Comparison of ENCODE assay signal across 15 cellular contexts in the genomic region with DNA sequence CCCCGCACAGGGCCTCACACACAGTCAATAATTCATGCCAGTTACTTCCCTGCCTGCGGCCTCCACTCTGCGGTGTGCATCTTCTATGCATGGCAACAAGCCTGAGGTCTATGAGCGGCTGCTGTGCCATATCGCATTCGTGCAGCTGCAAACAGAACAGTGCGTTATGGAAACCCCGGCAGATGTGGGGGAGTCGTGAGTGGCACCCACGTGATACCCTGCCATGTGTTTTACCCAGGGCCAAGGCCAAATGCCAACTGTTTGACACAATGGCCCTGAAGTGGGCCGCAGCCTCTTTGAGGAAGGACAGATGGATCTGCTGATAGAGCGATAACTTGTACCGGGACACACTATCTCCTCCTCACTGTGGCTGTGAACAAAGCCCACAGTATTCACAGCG. TPM values are rescaled to one million over a fixed set of nuclear protein-coding genes. Genes with fewer than 3 reads are reported as not detected.
DNase-seq lines count a peak whose midpoint lies in the region; ATAC-seq, FAIRE-seq and TF ChIP-seq lines count a peak whose summit lies in the region.
"Had no signal": no experiment of that assay in that cellular context is flagged by ENCODE, and none has a peak within 500 bp of the region (broad histone marks: within the 10 kb centered on the region; RNA-seq: fewer than 3 reads in every experiment).

No MANE protein-coding gene starts in this region.

- peak overlapping the region; percentile 52; the same call in 1 of the 2 replicates for H3K4me2 ChIP-seq in OCI-LY7 (ENCODE audit: low read length)
- no peak overlapping the region for H3K4me2 ChIP-seq in mammary epithelial cell (ENCODE audit: insufficient read depth, low read depth, low read length)

- H3K9me2 ChIP-seq in OCI-LY7 (ENCODE audit: insufficient read depth, low read length), result no peaks in the 10 kb centered on the region

- H3K9me3 ChIP-seq in OCI-LY7 (ENCODE audit: low read length) (no peaks in the 10 kb centered on the region), pancreas (no peaks in the 10 kb centered on the region), mammary epithelial cell (replicated peaks; ENCODE audit: insufficient read depth, low read length) (no peaks in the 10 kb centered on the region)
- H3K9me3 ChIP-seq: right atrium auricular region had no signal

- no peak overlapping the region for H3K4me3 ChIP-seq in OCI-LY7 (ENCODE audit: low read depth, low read length, poor library complexity, severe bottlenecking)
- H3K4me3 ChIP-seq in pancreas, result no peak overlapping the region
- no peak overlapping the region for H3K4me3 ChIP-seq in mammary epithelial cell (replicated peaks in 1 of 3; ENCODE audit: insufficient read depth in 1 of 3, low read depth in 2 of 3, low read length in 3 of 3)
- H3K4me3 ChIP-seq: right atrium auricular region had no signal

- ATAC-seq in pancreas (peak in 3 of 4 donors; percentile 3 to 24 (median 10)), GM19397 (IDR thresholded peaks at IDR 0.05; ENCODE audit: unreplicated experiment) (no peak)
- ATAC-seq: activated CD8-positive, alpha-beta memory T cell treated with anti-CD3 and anti-CD28 coated beads, Interleukin-2, amount 10 ng/mL, durations not matched to agents 7 days and 5 days; CD8-positive, alpha-beta T cell had no signal

- H3K79me2 ChIP-seq in OCI-LY7 (ENCODE audit: insufficient read depth, low read depth, low read length) (peaks cover under 1% of the 10 kb centered on the region; the same call in 1 of the 2 replicates), mammary epithelial cell (ENCODE audit: insufficient read depth, low read length) (peaks cover 50% of the 10 kb centered on the region)

- no peak overlapping the region for H3K9ac ChIP-seq in mammary epithelial cell (ENCODE audit: insufficient read depth, low read length)

- dilution Hi-C loops in mammary epithelial cell (cut with HindIII; ENCODE audit: low sequenced_read_pairs), result no loop called here

- intact Hi-C loops in OCI-LY7 (cut with micrococcal nuclease; ENCODE audit: unreplicated experiment) (no loop called here), pancreas (cut with DNase I) (no loop called here), mammary epithelial cell (cut with micrococcal nuclease) (no loop called here)

- DNase-seq in CMK (ENCODE audit: low read depth) (peak; percentile 99), OCI-LY7 (ENCODE audit: low spot score) (no peak), foreskin melanocyte (peak; percentile 87), pancreas (peak in 5 of 6 donors; percentile 54 to 72 (median 67)), GM19239 (ENCODE audit: insufficient read length, low spot score) (no peak), SIG-M5 (lab: John Stamatoyannopoulos, UW) (no peak), mammary epithelial cell (no peak)
- DNase-seq: activated CD8-positive, alpha-beta memory T cell treated with anti-CD3 and anti-CD28 coated beads, Interleukin-2, amount 10 ng/mL, durations not matched to agents 7 days and 5 days; CD8-positive, alpha-beta T cell; effector memory CD4-positive, alpha-beta T cell; mesendoderm; NCI-H187 treated with DMSO at 0.1 percent for 48 hours had no signal

- in situ Hi-C loops in mammary epithelial cell (cut with MboI; ENCODE audit: low sequenced_read_pairs in 2 of 2), result no loop called here

- H4K20me1 ChIP-seq in OCI-LY7 (ENCODE audit: insufficient read depth, low read length), result no peaks in the 10 kb centered on the region
- H4K20me1 ChIP-seq in mammary epithelial cell (ENCODE audit: insufficient read depth, low read length), result no peaks in the 10 kb centered on the region

- no peak for FAIRE-seq in pancreas (lab: Jason Lieb, UNC)
- FAIRE-seq in GM19239 (lab: Jason Lieb, UNC), result no peak
- FAIRE-seq: H1 had no signal

- H3K4me1 ChIP-seq in OCI-LY7 (ENCODE audit: insufficient read depth, low read length, poor library complexity, severe bottlenecking) (peaks cover 35% of the 10 kb centered on the region), pancreas (peaks cover 53 to 64% (median 61%) of the 10 kb centered on the region in 3 donors), mammary epithelial cell (ENCODE audit: insufficient read depth, low read length) (peaks cover 28% of the 10 kb centered on the region)

- H2AFZ ChIP-seq in OCI-LY7 (ENCODE audit: low read length) (no peak overlapping the region), mammary epithelial cell (ENCODE audit: low read depth, low read length) (no peak overlapping the region)

- POLR2A ChIA-PET in OCI-LY7 (lab: Charles Lee), result no interaction called here

- no peak overlapping the region for H3K27ac ChIP-seq in OCI-LY7 (ENCODE audit: low read depth, low read length, poor library complexity, severe bottlenecking)
- H3K27ac ChIP-seq in pancreas, result peak overlapping the region in 3 of 4 donors; percentile 26 to 84 (median 80)
- H3K27ac ChIP-seq in mammary epithelial cell (ENCODE audit: insufficient read depth, low read depth, low read length), result no peak overlapping the region

- no peaks in the 10 kb centered on the region for H3K27me3 ChIP-seq in pancreas
- no peaks in the 10 kb centered on the region for H3K27me3 ChIP-seq in mammary epithelial cell (ENCODE audit: insufficient read depth, low read length)
- H3K27me3 ChIP-seq: right atrium auricular region had no signal

- CTCF ChIA-PET in OCI-LY7 (lab: Charles Lee; ENCODE audit: unreplicated experiment) (no interaction called here), mammary epithelial cell (lab: Charles Lee; ENCODE audit: low non-redundant PET) (no interaction called here)

- TF ChIP-seq CTCF in OCI-LY7 (conservative IDR thresholded peaks at IDR 0.05; ENCODE audit: low read length) (no peak), pancreas (IDR thresholded peaks at IDR 0.05) (no peak), mammary epithelial cell (conservative IDR thresholded peaks at IDR 0.05 in 1 of 2, IDR thresholded peaks at IDR 0.05 in 1 of 2; ENCODE audit: extremely low read depth in 1 of 2, insufficient read depth in 1 of 2, low read depth in 1 of 2, low read length in 2 of 2) (no peak)

- BruUV-seq in OCI-LY7 (replicated peaks; lab: Mats Ljungman, UMichigan), result no TSS peak
- BruUV-seq in mammary epithelial cell (replicated peaks; lab: Mats Ljungman, UMichigan), result no TSS peak

- H3K36me3 ChIP-seq in OCI-LY7 (ENCODE audit: insufficient read depth, low read length) (no peaks in the 10 kb centered on the region), pancreas (no peaks in the 10 kb centered on the region), mammary epithelial cell (ENCODE audit: insufficient read depth, low read length) (no peaks in the 10 kb centered on the region)
- H3K36me3 ChIP-seq: right atrium auricular region had no signal

- WGBS in pancreas, 2 donors, result 20 to 28% methylated on average over 14 of the region's 14 CpGs
- WGBS in mammary epithelial cell (ENCODE audit: low coverage, missing lambda C conversion rate), result 78% methylated on average over 14 of the region's 14 CpGs

RNA-seq across cellular contexts. Expression of a gene that starts 13.3 kb away (rescaled TPM):
- 8.3 and 9.5 TPM in 2 replicates for total RNA-seq in OCI-LY7 (2014; rRNA removed; shearing (Covaris generic))
- total RNA-seq in OCI-LY7 (2022) (36.5 and 42.1 TPM in 2 replicates), pancreas (100 to 1,000 TPM in 2 of 6 donors, 10 to 100 TPM in 4; 84.0 to 125 (median 97.5) TPM), mammary epithelial cell (10 to 100 TPM; 15.0 to 43.5 TPM)
- polyA plus RNA-seq in pancreas (10 to 100 TPM; 28.0 to 37.5 TPM), mammary epithelial cell (12.9 TPM)
- polyA minus RNA-seq in mammary epithelial cell, result 27.8 TPM

Comparison
In these comparisons a context has a peak if more than half of its experiments do, and no peak if none do; other contexts are left out.
1. DNase-seq: peak in CMK (single experiment), foreskin melanocyte (single experiment) and pancreas (5 of 6); none in OCI-LY7 (single experiment), GM19239 (single experiment), SIG-M5 (single experiment) and mammary epithelial cell (single experiment).
2. H3K27ac ChIP-seq: peak in pancreas (3 of 4); none in OCI-LY7 (single experiment) and mammary epithelial cell (single experiment).